Comparison of ENCODE assay signal across 1 cellular context in the genomic region with DNA sequence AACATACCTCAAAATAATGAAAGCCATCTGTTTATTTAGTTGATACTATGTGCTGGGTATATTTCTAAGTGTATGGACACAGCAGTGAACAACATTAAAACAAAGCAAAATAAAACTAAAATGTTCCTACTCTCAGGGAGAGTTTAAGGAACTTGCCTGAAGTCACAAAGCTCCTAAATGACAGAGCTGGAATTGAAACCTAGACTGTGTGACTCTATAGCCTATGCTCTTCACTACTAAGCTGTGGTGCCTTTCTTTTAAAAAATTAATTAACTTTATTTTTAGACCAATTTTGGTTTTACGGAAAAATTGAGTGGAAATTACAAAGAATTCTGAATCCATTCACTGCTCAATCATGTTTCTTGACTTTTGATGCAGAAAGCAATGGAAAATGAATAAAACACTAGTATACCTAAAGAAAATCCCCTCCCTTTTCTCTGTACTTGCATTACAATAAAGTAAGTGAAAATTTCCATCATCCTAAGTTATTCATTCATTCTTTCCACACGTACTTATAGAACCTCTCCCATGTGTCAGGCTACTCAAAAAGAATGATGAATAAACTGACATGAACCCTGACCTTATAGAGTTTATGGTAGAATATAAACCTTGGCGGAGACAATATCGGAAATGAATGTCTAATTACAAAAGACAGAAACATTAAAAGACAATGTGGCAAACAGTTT.
TF ChIP-seq lines count a peak whose summit lies in the region.

No MANE protein-coding gene starts in this region.

TF ChIP-seq in endothelial cell of umbilical vein, 7 proteins besides CTCF, POLR2A, EP300 and RAD21:
- TF ChIP-seq FOS (IDR thresholded peaks at IDR 0.05; ENCODE audit: borderline replicate concordance, insufficient read depth, low read length) (no peak), GATA2 (IDR thresholded peaks at IDR 0.05; ENCODE audit: insufficient read depth, insufficient read length, low read depth, low read length) (no peak), EZH2 (IDR thresholded peaks at IDR 0.05; ENCODE audit: borderline replicate concordance, low read depth, low read length, severe bottlenecking) (no peak), POLR2AphosphoS5 (IDR thresholded peaks at IDR 0.05; ENCODE audit: insufficient read depth, low read depth, low read length) (no peak), MYC (IDR thresholded peaks at IDR 0.05; ENCODE audit: low read depth, low read length) (no peak), JUN (IDR thresholded peaks at IDR 0.05; ENCODE audit: borderline replicate concordance, insufficient read depth, insufficient read length, low read depth) (no peak)
- TF ChIP-seq, protein P1, sequence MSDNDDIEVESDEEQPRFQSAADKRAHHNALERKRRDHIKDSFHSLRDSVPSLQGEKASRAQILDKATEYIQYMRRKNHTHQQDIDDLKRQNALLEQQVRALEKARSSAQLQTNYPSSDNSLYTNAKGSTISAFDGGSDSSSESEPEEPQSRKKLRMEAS (IDR thresholded peaks at IDR 0.05; ENCODE audit: insufficient read depth, insufficient read length), result no peak
